Comparison of ENCODE assay signal across 12 cellular contexts in the genomic region with DNA sequence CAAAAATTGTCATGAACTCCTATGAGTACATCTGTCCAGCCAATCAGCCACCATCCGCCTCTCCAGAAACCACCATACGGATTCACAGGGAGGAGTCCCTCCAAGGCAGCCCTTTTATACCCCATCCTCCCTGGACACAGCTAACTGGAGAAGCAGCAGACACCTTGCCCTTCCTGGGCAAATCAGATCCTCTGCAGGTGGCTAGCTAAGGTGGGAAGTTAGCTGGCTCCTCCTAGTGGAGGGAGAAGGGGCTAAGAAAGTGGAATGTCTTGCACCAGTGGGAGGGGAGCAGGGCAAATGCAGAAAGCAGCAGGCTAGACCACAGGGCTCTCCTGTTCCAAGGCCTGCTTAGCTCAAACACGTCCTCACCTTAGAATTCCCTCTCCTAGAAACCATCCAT. TPM values are rescaled to one million over a fixed set of nuclear protein-coding genes. Genes with fewer than 3 reads are reported as not detected.
A peak's percentile ranks its signal among the peaks of the same experiment; 100 is the strongest.
DNase-seq lines count a peak whose midpoint lies in the region; ATAC-seq and TF ChIP-seq lines count a peak whose summit lies in the region.
"Had no signal": no experiment of that assay in that cellular context is flagged by ENCODE, and none has a peak within 500 bp of the region (broad histone marks: within the 10 kb centered on the region; RNA-seq: fewer than 3 reads in every experiment).

No MANE protein-coding gene starts in this region.

- no peak for ATAC-seq in PC-3
- ATAC-seq in HG02852 (IDR thresholded peaks at IDR 0.05; ENCODE audit: unreplicated experiment): no peak
- ATAC-seq in HG02759 (IDR thresholded peaks at IDR 0.05; ENCODE audit: unreplicated experiment): no peak

- H3K9me3 ChIP-seq in BE2C (no peaks in the 10 kb centered on the region), PC-3 (ENCODE audit: low read length) (no peaks in the 10 kb centered on the region)
- H3K9me3 ChIP-seq in effector memory CD4-positive, alpha-beta T cell (ENCODE audit: control insufficient read depth, low read length): no peaks in the 10 kb centered on the region

- intact Hi-C loops in PC-3 (cut with micrococcal nuclease): no loop called here

- H3K9ac ChIP-seq in PC-3 (ENCODE audit: low read length): no peak overlapping the region

- TF ChIP-seq CTCF in BE2C (IDR thresholded peaks at IDR 0.05; ENCODE audit: low read depth, low read length): peak; percentile 41
- peak; percentile 19 for TF ChIP-seq CTCF in GM13977 (IDR thresholded peaks at IDR 0.05; ENCODE audit: extremely low read depth, insufficient read depth, missing control alignments)
- peak; percentile 27; the same call in 1 of the 2 replicates for TF ChIP-seq CTCF in PC-3 (conservative IDR thresholded peaks at IDR 0.05; ENCODE audit: low read depth, low read length)
- peak; percentile 29 for TF ChIP-seq CTCF in fibroblast of mammary gland (conservative IDR thresholded peaks at IDR 0.05; ENCODE audit: control insufficient read depth, insufficient read depth, low read depth, low read length)

- H4K20me1 ChIP-seq in PC-3 (ENCODE audit: low read length): no peaks in the 10 kb centered on the region

- in situ Hi-C loops in GM13977 (cut with MboI; ENCODE audit: low pct_unique_long_range_greater_than_20kb, low sequenced_read_pairs, unreplicated experiment): no loop called here

- H2AFZ ChIP-seq in PC-3 (ENCODE audit: low read length): no peak overlapping the region

- H3K27me3 ChIP-seq in BE2C (no peaks in the 10 kb centered on the region), PC-3 (ENCODE audit: low read length) (no peaks in the 10 kb centered on the region)
- H3K27me3 ChIP-seq in effector memory CD4-positive, alpha-beta T cell (replicated peaks; ENCODE audit: control insufficient read depth, insufficient read depth, low read length, poor library complexity, severe bottlenecking): no peaks in the 10 kb centered on the region

- H3K27ac ChIP-seq in PC-3 (ENCODE audit: low read length): no peak overlapping the region
- no peak overlapping the region for H3K27ac ChIP-seq in effector memory CD4-positive, alpha-beta T cell (ENCODE audit: insufficient read depth, low read length, poor library complexity, severe bottlenecking)

- H3K4me3 ChIP-seq in BE2C (ENCODE audit: low read depth, low read length) (no peak overlapping the region), PC-3 (ENCODE audit: low read length) (no peak overlapping the region), fibroblast of mammary gland (ENCODE audit: control insufficient read depth, low read depth, low read length) (no peak overlapping the region)
- no peak overlapping the region for H3K4me3 ChIP-seq in effector memory CD4-positive, alpha-beta T cell (ENCODE audit: insufficient read depth, low read depth, low read length, poor library complexity, severe bottlenecking)

- H3K9me2 ChIP-seq in PC-3 (replicated peaks; ENCODE audit: low read length): no peaks in the 10 kb centered on the region

- no peak for DNase-seq in BE2C
- DNase-seq in GM13977 (ENCODE audit: low spot score): no peak
- no peak for DNase-seq in PC-3
- peak; percentile 12 for DNase-seq in fibroblast of mammary gland (ENCODE audit: low read depth)
- no peak for DNase-seq in activated CD4-positive, alpha-beta T cell treated with anti-CD3 and anti-CD28 coated beads, Interleukin-2, amount 50 U/mL, for 4 hours
- DNase-seq in effector memory CD4-positive, alpha-beta T cell: no peak
- DNase-seq: activated T-cell treated with anti-CD3 and anti-CD28 coated beads, Interleukin-2, amount 50 U/mL, for 1 hour; DMS79; NCI-H526 treated with DMSO at 0.1 percent for 48 hours; T1000 had no signal

- CTCF ChIA-PET in PC-3 (lab: Charles Lee): no interaction called here

- no TSS peak for BruUV-seq in PC-3 (replicated peaks; lab: Mats Ljungman, UMichigan)

- no peaks in the 10 kb centered on the region for H3K79me2 ChIP-seq in PC-3 (ENCODE audit: low read length)

- H3K4me1 ChIP-seq in BE2C: no peaks in the 10 kb centered on the region
- H3K4me1 ChIP-seq in PC-3 (ENCODE audit: insufficient read depth, low read length): no peaks in the 10 kb centered on the region
- no peaks in the 10 kb centered on the region for H3K4me1 ChIP-seq in effector memory CD4-positive, alpha-beta T cell (ENCODE audit: control insufficient read depth, insufficient read depth, low read length, poor library complexity, severe bottlenecking)

- H3K4me2 ChIP-seq in PC-3 (ENCODE audit: low read length): no peak overlapping the region

- H3K36me3 ChIP-seq in BE2C (no peaks in the 10 kb centered on the region), PC-3 (ENCODE audit: low read depth, low read length) (no peaks in the 10 kb centered on the region)
- H3K36me3 ChIP-seq in effector memory CD4-positive, alpha-beta T cell (ENCODE audit: control insufficient read depth, insufficient read depth, low read length): no peaks in the 10 kb centered on the region

- no peaks in the 10 kb centered on the region for H3F3A ChIP-seq in PC-3 (ENCODE audit: low read length, unreplicated experiment)

- POLR2A ChIA-PET in PC-3 (lab: Charles Lee; ENCODE audit: unreplicated experiment): no interaction called here

RNA-seq across cellular contexts. Expression of a gene that starts 46.2 kb away (rescaled TPM):
- 56.9 TPM for polyA plus RNA-seq in BE2C (2012; ENCODE audit: insufficient read depth, insufficient read length, low read depth)
- total RNA-seq in PC-3 (2014; rRNA removed): 48.3 and 60.6 TPM in 2 replicates
